Comparison of ENCODE assay signal across 8 cellular contexts in the genomic region with DNA sequence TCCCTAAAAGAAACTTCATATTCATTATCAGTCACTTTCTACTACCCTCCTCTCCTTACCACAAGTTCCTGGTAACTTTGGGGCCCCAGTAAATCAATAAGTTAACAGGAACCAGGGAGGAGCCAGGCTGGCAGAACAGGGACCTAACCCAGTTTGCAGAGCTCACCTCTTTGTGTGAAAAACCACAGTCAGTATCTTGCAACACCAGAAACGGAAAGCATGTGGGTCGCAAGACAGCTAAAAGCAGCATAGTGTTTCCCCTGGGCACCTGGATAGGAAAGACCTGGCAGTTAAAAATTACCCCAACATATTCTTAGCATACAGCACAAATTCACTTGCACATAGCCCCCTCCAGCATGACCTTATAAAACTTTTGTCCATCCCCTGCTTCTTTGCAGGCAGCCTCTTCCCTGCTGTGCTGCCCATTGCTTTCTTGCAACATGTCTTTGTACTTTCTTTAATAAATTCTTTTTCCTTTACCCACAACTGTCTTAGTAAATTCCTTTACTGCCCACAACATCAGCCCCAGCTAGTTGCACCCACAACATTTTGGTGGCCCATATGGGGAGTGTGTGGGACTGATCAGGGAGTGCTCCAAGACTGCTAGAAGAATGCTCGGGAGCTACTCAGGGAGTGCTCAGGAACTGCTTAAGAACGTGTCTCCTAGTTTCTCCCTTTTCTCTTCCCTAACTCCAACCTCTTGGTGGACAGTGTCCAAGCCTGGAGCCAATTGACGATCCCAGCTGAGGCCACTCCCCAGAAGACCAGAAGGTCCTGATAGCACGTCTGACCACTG.
DNase-seq lines count a peak whose midpoint lies in the region; ATAC-seq lines count a peak whose summit lies in the region.

No MANE protein-coding gene starts in this region.

- H3K27ac ChIP-seq in substantia nigra (ENCODE audit: low read depth, low read length, poor library complexity, severe bottlenecking) = no peak overlapping the region

- no peaks in the 10 kb centered on the region for H3K27me3 Mint-ChIP-seq in activated CD4-positive, alpha-beta memory T cell treated with anti-CD3 and anti-CD28 coated beads for 36 hours

- in situ Hi-C loops in ACHN (cut with HindIII; ENCODE audit: low pct_ligation_motif_present, low pct_unique_long_range_greater_than_20kb, low sequenced_read_pairs) = no loop called here

- ATAC-seq in GM19397 (IDR thresholded peaks at IDR 0.05; ENCODE audit: unreplicated experiment) (peak; percentile 91), HG03354 (IDR thresholded peaks at IDR 0.05; ENCODE audit: poor library complexity, severe bottlenecking, unreplicated experiment) (peak; percentile 91)

- H3K36me3 Mint-ChIP-seq in activated CD4-positive, alpha-beta memory T cell treated with anti-CD3 and anti-CD28 coated beads for 36 hours = no peaks in the 10 kb centered on the region

- H3K27ac Mint-ChIP-seq in activated CD4-positive, alpha-beta memory T cell treated with anti-CD3 and anti-CD28 coated beads for 36 hours = peak overlapping the region; percentile 58

- no peak overlapping the region for H3K4me3 Mint-ChIP-seq in activated CD4-positive, alpha-beta memory T cell treated with anti-CD3 and anti-CD28 coated beads for 36 hours

- H3K9me3 Mint-ChIP-seq in activated CD4-positive, alpha-beta memory T cell treated with anti-CD3 and anti-CD28 coated beads for 36 hours = peaks cover 8% of the 10 kb centered on the region

- H3K4me1 Mint-ChIP-seq in activated CD4-positive, alpha-beta memory T cell treated with anti-CD3 and anti-CD28 coated beads for 36 hours (ENCODE audit: low read depth) = peaks cover 64% of the 10 kb centered on the region

- DNase-seq in AML-193 (lab: John Stamatoyannopoulos, UW) = peak; percentile 72 to 73
- DNase-seq in activated CD4-positive, alpha-beta memory T cell treated with anti-CD3 and anti-CD28 coated beads for 36 hours = peak; percentile 53
- DNase-seq in ACHN = no peak
- no peak for DNase-seq in amygdala (lab: John Stamatoyannopoulos, UW)
- DNase-seq in T-helper 9 cell = no peak
- no peak for DNase-seq in substantia nigra (lab: John Stamatoyannopoulos, UW)

- CTCF ChIA-PET in activated CD4-positive, alpha-beta memory T cell treated with anti-CD3 and anti-CD28 coated beads for 36 hours (lab: Charles Lee) = interaction anchor here (1.4 kb wide), 1 partner anchor 235 kb away, joined by 7 read pairs; no protein-coding TSS in a partner anchor

- POLR2A ChIA-PET in activated CD4-positive, alpha-beta memory T cell treated with anti-CD3 and anti-CD28 coated beads for 36 hours (lab: Charles Lee) = no interaction called here

- intact Hi-C loops in activated CD4-positive, alpha-beta memory T cell treated with anti-CD3 and anti-CD28 coated beads for 36 hours (cut with micrococcal nuclease) = loop anchor here (1.0 kb wide), 1 partner anchor 235 kb away; no protein-coding TSS in a partner anchor

Comparison
In these comparisons a context has a peak if more than half of its experiments do, and no peak if none do; other contexts are left out.
1. DNase-seq: peak in AML-193 (2 of 2) and activated CD4-positive, alpha-beta memory T cell treated with anti-CD3 and anti-CD28 coated beads for 36 hours (single experiment); none in ACHN (single experiment), amygdala (0 of 56), T-helper 9 cell (single experiment) and substantia nigra (0 of 49).